In the genomic region with DNA sequence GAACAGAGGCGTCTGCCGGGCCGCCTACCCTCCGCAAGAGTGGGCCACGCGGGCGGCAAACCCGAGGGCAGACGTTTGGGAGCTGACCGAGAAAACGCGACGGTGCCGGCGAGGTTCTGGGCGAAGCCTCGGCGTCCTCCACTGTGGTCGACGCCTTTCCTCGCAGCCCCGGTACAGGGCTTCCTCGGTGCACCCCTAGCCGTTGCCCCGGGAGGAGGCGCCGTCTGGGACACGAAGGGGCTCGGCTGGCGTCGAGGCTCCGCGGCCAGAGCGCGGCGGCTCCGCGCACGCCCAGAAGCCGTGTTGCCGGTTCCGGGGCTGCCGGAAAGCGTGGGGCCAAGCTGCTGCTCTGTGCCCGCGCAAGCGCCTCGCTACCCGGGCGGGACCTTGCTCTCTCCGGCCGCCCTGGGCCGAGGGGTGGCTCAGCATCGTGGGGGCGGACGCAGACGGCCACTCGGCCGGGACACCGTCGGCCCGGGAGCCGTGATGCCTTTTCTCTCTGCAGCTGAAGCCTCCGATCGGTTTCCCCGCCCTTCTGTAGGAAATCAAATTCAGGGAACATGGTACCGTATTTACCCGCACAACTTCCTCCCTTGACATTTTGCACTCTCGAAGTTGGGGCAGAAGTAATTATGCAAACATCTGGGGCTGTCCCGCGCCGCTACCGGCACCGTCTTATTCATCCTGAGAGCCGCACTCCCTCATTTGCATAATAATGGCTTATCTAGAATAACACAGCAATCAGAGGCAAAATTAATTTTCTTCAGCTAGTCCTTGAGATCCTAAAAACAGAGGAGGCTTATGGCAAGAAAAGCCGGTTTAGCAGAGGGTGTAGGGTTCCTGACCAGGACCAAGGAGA, we compare ENCODE assay signal across 8 cellular contexts. TPM values are rescaled to one million over a fixed set of nuclear protein-coding genes. Genes with fewer than 3 reads are reported as not detected.
A peak's percentile ranks its signal among the peaks of the same experiment; 100 is the strongest.
DNase-seq lines count a peak whose midpoint lies in the region; ATAC-seq and TF ChIP-seq lines count a peak whose summit lies in the region.

No MANE protein-coding gene starts in this region.

- peak overlapping the region; percentile 14 to 63 (median 48); a peak in 19 of 20 replicates for H3K4me3 ChIP-seq in BLaER1 treated with 17β-estradiol and CSF1 and Interleukin-3, amounts not matched to agents 10 nM and 100 nM
- peak overlapping the region; percentile 25; the same call in 1 of the 2 replicates for H3K4me3 ChIP-seq in HL-60 (replicated peaks; ENCODE audit: insufficient read depth, low read length)

- H3K9me3 ChIP-seq in BLaER1 treated with 17β-estradiol and CSF1 and Interleukin-3, amounts not matched to agents 10 nM and 100 nM (replicated peaks in 1 of 11) = peaks cover 0 to 10% (median 0%) of the 10 kb centered on the region in 11 experiments; a peak in 2 of 22 replicates

- TF ChIP-seq CTCF in HL-60 (IDR thresholded peaks at IDR 0.05; ENCODE audit: insufficient read depth, low read length) = no peak

- peak; percentile 43 for ATAC-seq in activated CD8-positive, alpha-beta T cell treated with anti-CD3 and anti-CD28 coated beads, Interleukin-2, amount 10 ng/mL, durations not matched to agents 7 days and 5 days
- no peak for ATAC-seq in HG03039 (IDR thresholded peaks at IDR 0.05; ENCODE audit: unreplicated experiment)

- no peaks in the 10 kb centered on the region for H3K36me3 ChIP-seq in BLaER1 treated with 17β-estradiol and CSF1 and Interleukin-3, amounts not matched to agents 10 nM and 100 nM

- H3K4me1 Mint-ChIP-seq in activated CD8-positive, alpha-beta T cell treated with anti-CD3 and anti-CD28 coated beads, Interleukin-2, amount 10 ng/mL, durations not matched to agents 7 days and 5 days (ENCODE audit: low read depth) = peaks cover 56% of the 10 kb centered on the region

- H3K9me3 Mint-ChIP-seq in activated CD8-positive, alpha-beta T cell treated with anti-CD3 and anti-CD28 coated beads, Interleukin-2, amount 10 ng/mL, durations not matched to agents 7 days and 5 days (ENCODE audit: insufficient read depth) = no peaks in the 10 kb centered on the region

- peaks cover 40 to 70% (median 53%) of the 10 kb centered on the region in 10 experiments for H3K4me1 ChIP-seq in BLaER1 treated with 17β-estradiol and CSF1 and Interleukin-3, amounts not matched to agents 10 nM and 100 nM

- no peak overlapping the region for H3K9ac ChIP-seq in BLaER1 treated with 17β-estradiol and CSF1 and Interleukin-3, amounts not matched to agents 10 nM and 100 nM

- DNase-seq in GM19238 (ENCODE audit: insufficient read length, low spot score) (peak; percentile 70), HL-60 (ENCODE audit: low read depth in 1 of 2, low spot score in 1 of 2) (peak; percentile 60 to 61), islet precursor cell (peak; percentile 65)
- DNase-seq in activated CD8-positive, alpha-beta T cell treated with anti-CD3 and anti-CD28 coated beads, Interleukin-2, amount 10 ng/mL, durations not matched to agents 7 days and 5 days = peak; percentile 67
- peak; percentile 76 for DNase-seq in stimulated activated naive CD4-positive, alpha-beta T cell treated with Interleukin-2 at 50 U/mL for 16 hours (lab: John Stamatoyannopoulos, UW)
- DNase-seq in NK-92 treated with Interleukin-12 subunit alpha and Interleukin-12 subunit beta, amount 100 ng/mL, for 24 hours (lab: John Stamatoyannopoulos, UW) = no peak

- peaks cover 0 to 99% (median 94%) of the 10 kb centered on the region in 11 experiments; a peak in 18 of 22 replicates for H4K20me1 ChIP-seq in BLaER1 treated with 17β-estradiol and CSF1 and Interleukin-3, amounts not matched to agents 10 nM and 100 nM

- H3K27me3 Mint-ChIP-seq in activated CD8-positive, alpha-beta T cell treated with anti-CD3 and anti-CD28 coated beads, Interleukin-2, amount 10 ng/mL, durations not matched to agents 7 days and 5 days (ENCODE audit: low read depth) = peaks cover 80% of the 10 kb centered on the region

- H3K27ac Mint-ChIP-seq in activated CD8-positive, alpha-beta T cell treated with anti-CD3 and anti-CD28 coated beads, Interleukin-2, amount 10 ng/mL, durations not matched to agents 7 days and 5 days = peak overlapping the region; percentile 73

- H3K4me3 Mint-ChIP-seq in activated CD8-positive, alpha-beta T cell treated with anti-CD3 and anti-CD28 coated beads, Interleukin-2, amount 10 ng/mL, durations not matched to agents 7 days and 5 days = peak overlapping the region; percentile 63

- peak overlapping the region; percentile 56 to 91 (median 78) for H3K4me2 ChIP-seq in BLaER1 treated with 17β-estradiol and CSF1 and Interleukin-3, amounts not matched to agents 10 nM and 100 nM

- peaks cover 100% of the 10 kb centered on the region in 11 experiments for H3K27me3 ChIP-seq in BLaER1 treated with 17β-estradiol and CSF1 and Interleukin-3, amounts not matched to agents 10 nM and 100 nM
- H3K27me3 ChIP-seq in HL-60 (ENCODE audit: insufficient read depth, poor library complexity, severe bottlenecking) = peaks cover 88% of the 10 kb centered on the region

- POLR2A ChIA-PET in activated CD8-positive, alpha-beta T cell treated with anti-CD3 and anti-CD28 coated beads, Interleukin-2, amount 10 ng/mL, durations not matched to agents 7 days and 5 days (lab: Charles Lee) = interaction anchor here (0.6 to 2.8 kb wide), 5 partner anchors 8 to 361 kb away, joined by 3 to 13 read pairs (median 4); a partner anchor contains a TSS

- H3K36me3 Mint-ChIP-seq in activated CD8-positive, alpha-beta T cell treated with anti-CD3 and anti-CD28 coated beads, Interleukin-2, amount 10 ng/mL, durations not matched to agents 7 days and 5 days (ENCODE audit: low read depth) = peaks cover 6% of the 10 kb centered on the region

- CTCF ChIA-PET in activated CD8-positive, alpha-beta T cell treated with anti-CD3 and anti-CD28 coated beads, Interleukin-2, amount 10 ng/mL, durations not matched to agents 7 days and 5 days (lab: Charles Lee) = interaction anchor here (1.0 to 10.5 kb wide), 6 partner anchors 8 to 166 kb away, joined by 3 to 94 read pairs (median 7); a partner anchor contains a TSS

- no peak overlapping the region for H3K27ac ChIP-seq in BLaER1 treated with 17β-estradiol and CSF1 and Interleukin-3, amounts not matched to agents 10 nM and 100 nM
- H3K27ac ChIP-seq in HL-60 (replicated peaks) = no peak overlapping the region

RNA-seq across cellular contexts. Expression of a gene that starts 7.3 kb away (rescaled TPM):
- total RNA-seq in activated CD8-positive, alpha-beta T cell treated with anti-CD3 and anti-CD28 coated beads, Interleukin-2, amount 10 ng/mL, durations not matched to agents 7 days and 5 days = 1 to 10 TPM; 8.6 to 9.4 TPM

RNA-seq across cellular contexts. Expression of a gene that starts 26.3 kb away (rescaled TPM):
- total RNA-seq in activated CD8-positive, alpha-beta T cell treated with anti-CD3 and anti-CD28 coated beads, Interleukin-2, amount 10 ng/mL, durations not matched to agents 7 days and 5 days = 10 to 100 TPM; 16.2 to 16.5 TPM

RNA-seq across cellular contexts. Expression of a gene that starts 35.0 kb away (rescaled TPM):
- 10 to 100 TPM; 50.3 to 57.2 TPM for total RNA-seq in activated CD8-positive, alpha-beta T cell treated with anti-CD3 and anti-CD28 coated beads, Interleukin-2, amount 10 ng/mL, durations not matched to agents 7 days and 5 days
